24 cellular contexts compared by ENCODE assay signal in the genomic region with DNA sequence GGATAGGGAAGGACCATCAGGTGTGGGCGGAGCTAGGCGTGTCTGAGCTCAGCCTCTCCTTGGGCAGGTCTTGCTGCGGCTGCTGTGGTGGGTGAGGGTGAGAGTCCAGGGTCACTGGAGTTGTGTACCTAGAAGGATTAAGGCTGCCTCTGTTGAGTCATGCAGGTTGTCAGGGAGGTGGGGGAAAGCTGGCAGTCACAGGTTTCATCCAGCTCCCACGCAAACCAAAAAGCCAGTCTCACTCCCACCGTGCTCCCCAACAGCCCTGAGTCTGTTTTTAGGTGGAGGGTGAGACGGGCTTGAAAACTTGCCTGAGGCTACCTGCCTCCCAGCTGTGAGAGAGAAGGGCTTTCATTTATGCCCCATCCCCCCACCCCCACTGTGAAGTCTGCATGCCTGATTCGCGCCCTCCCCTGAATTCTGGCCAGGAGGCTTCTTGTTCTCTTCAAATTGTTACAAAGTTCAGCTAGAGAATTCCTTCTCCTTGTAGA.
DNase-seq lines count a peak whose midpoint lies in the region; TF ChIP-seq lines count a peak whose summit lies in the region.
"Had no signal": no experiment of that assay in that cellular context is flagged by ENCODE, and none has a peak within 500 bp of the region (broad histone marks: within the 10 kb centered on the region; RNA-seq: fewer than 3 reads in every experiment).

No MANE protein-coding gene starts in this region.

- TF ChIP-seq CTCF in esophagus muscularis mucosa (IDR thresholded peaks at IDR 0.05) (no peak), osteoblast (IDR thresholded peaks at IDR 0.05; ENCODE audit: extremely low read depth, low read depth, low read length) (no peak)

- no peaks in the 10 kb centered on the region for H3K79me2 ChIP-seq in osteoblast (ENCODE audit: insufficient read depth, low read length)
- H3K79me2 ChIP-seq: parathyroid adenoma had no signal

- H3K4me1 ChIP-seq in esophagus muscularis mucosa (no peaks in the 10 kb centered on the region), osteoblast (ENCODE audit: insufficient read depth, low read length) (no peaks in the 10 kb centered on the region)
- H3K4me1 ChIP-seq: HAP-1, parathyroid adenoma, testis, uterus had no signal

- no peaks in the 10 kb centered on the region for H4K20me1 ChIP-seq in osteoblast (ENCODE audit: insufficient read depth, low read length)

- H3K36me3 ChIP-seq in esophagus muscularis mucosa (no peaks in the 10 kb centered on the region), osteoblast (ENCODE audit: insufficient read depth, low read length) (no peaks in the 10 kb centered on the region)
- H3K36me3 ChIP-seq: cardiac muscle cell, HAP-1, uterus had no signal

- peaks cover 0 to 5% (median 0%) of the 10 kb centered on the region in 4 donors for H3K9me3 ChIP-seq in esophagus muscularis mucosa
- no peaks in the 10 kb centered on the region for H3K9me3 ChIP-seq in osteoblast (ENCODE audit: low read depth, low read length)
- H3K9me3 ChIP-seq: HAP-1, testis, uterus had no signal

- intact Hi-C loops in esophagus muscularis mucosa (cut with DNase I), result no loop called here

- no peak for TF ChIP-seq EP300 in esophagus muscularis mucosa (IDR thresholded peaks at IDR 0.05)

- H3K4me3 ChIP-seq in esophagus muscularis mucosa (no peak overlapping the region), osteoblast (ENCODE audit: insufficient read depth, low read length) (no peak overlapping the region)
- H3K4me3 ChIP-seq: cardiac muscle cell, GM12878, HAP-1, testis, uterus had no signal

- no peak overlapping the region for H2AFZ ChIP-seq in osteoblast (ENCODE audit: low read length)
- H2AFZ ChIP-seq: parathyroid adenoma had no signal

- H3K27ac ChIP-seq in esophagus muscularis mucosa (replicated peaks in 1 of 4), result no peak overlapping the region
- H3K27ac ChIP-seq in osteoblast (ENCODE audit: low read depth, low read length), result no peak overlapping the region
- H3K27ac ChIP-seq in caudate nucleus (ENCODE audit: low read depth, low read length), result no peak overlapping the region
- H3K27ac ChIP-seq: cardiac muscle cell, parathyroid adenoma, testis, uterus, VCaP had no signal

- WGBS in esophagus muscularis mucosa, result 98% methylated on average over 5 of the region's 8 CpGs

- DNase-seq in HPDE6-E6E7 (ENCODE audit: extremely low spot score) (peak; percentile 70), RPMI8226 (peak; percentile 36), esophagus muscularis mucosa (ENCODE audit: extremely low spot score) (peak; percentile 72), osteoblast (ENCODE audit: insufficient read length, low spot score, missing footprints) (peak; percentile 34), caudate nucleus (lab: John Stamatoyannopoulos, UW) (no peak), NCI-H345 treated with DMSO at 0.1 percent for 48 hours (lab: John Stamatoyannopoulos, UW; ENCODE audit: unreplicated experiment) (no peak)
- DNase-seq in activated effector memory CD4-positive, alpha-beta T cell treated with anti-CD3 and anti-CD28 coated beads, Interleukin-2, amount 50 U/mL, for 16 hours, result no peak
- DNase-seq: activated CD4-positive, alpha-beta T cell treated with anti-CD3 and anti-CD28 coated beads, Interleukin-2, amount 50 U/mL, for 1 hour; activated CD8-positive, alpha-beta memory T cell treated with anti-CD3 and anti-CD28 coated beads, Interleukin-2, amount 10 ng/mL, durations not matched to agents 7 days and 5 days; C1 segment of cervical spinal cord; foreskin fibroblast; NCI-H2081 treated with DMSO at 0.1 percent for 48 hours; NCI-H510A treated with DMSO at 0.1 percent for 48 hours; nephron progenitor cell; right cardiac atrium; stimulated activated CD4-positive, alpha-beta T cell treated with anti-CD3 and anti-CD28 coated beads, Interleukin-4, amount 100 ng/mL, for 4 hours; stimulated activated naive CD4-positive, alpha-beta T cell; testis; uterus had no signal

- no peak overlapping the region for H3K4me2 ChIP-seq in osteoblast (ENCODE audit: insufficient read depth, low read length)

- H3K27me3 ChIP-seq in esophagus muscularis mucosa, result no peaks in the 10 kb centered on the region
- H3K27me3 ChIP-seq in osteoblast (ENCODE audit: insufficient read depth, low read length), result no peaks in the 10 kb centered on the region
- H3K27me3 ChIP-seq: cardiac muscle cell, testis, uterus had no signal

- no peak for TF ChIP-seq POLR2A in esophagus muscularis mucosa (IDR thresholded peaks at IDR 0.05; ENCODE audit: low read depth)

Comparison
In these comparisons a context has a peak if more than half of its experiments do, and no peak if none do; other contexts are left out.
1. DNase-seq: peak in HPDE6-E6E7 (single experiment), RPMI8226 (single experiment), esophagus muscularis mucosa (single experiment) and osteoblast (single experiment); none in caudate nucleus (0 of 61), NCI-H345 treated with DMSO at 0.1 percent for 48 hours (single experiment) and activated effector memory CD4-positive, alpha-beta T cell treated with anti-CD3 and anti-CD28 coated beads, Interleukin-2, amount 50 U/mL, for 16 hours (single experiment).